In genomic region chr6:159646731-159647130, GRCh38 we compare ENCODE assay signal across 10 cellular contexts. TPM values are rescaled to one million over a fixed set of nuclear protein-coding genes. Genes with fewer than 3 reads are reported as not detected.
DNase-seq lines count a peak whose midpoint lies in the region; ATAC-seq and TF ChIP-seq lines count a peak whose summit lies in the region.
"Had no signal": no experiment of that assay in that cellular context is flagged by ENCODE, and none has a peak within 500 bp of the region (broad histone marks: within the 10 kb centered on the region; RNA-seq: fewer than 3 reads in every experiment).

No MANE protein-coding gene starts in this region.

- H3K4me3 ChIP-seq in MM.1S (ENCODE audit: low read length) (no peak overlapping the region), neural progenitor cell (no peak overlapping the region), uterus (no peak overlapping the region)

- H3K27me3 Mint-ChIP-seq in activated CD4-positive, alpha-beta memory T cell treated with anti-CD3 and anti-CD28 coated beads, Interleukin-2, amount 10 ng/mL, durations not matched to agents 7 days and 5 days: no peaks in the 10 kb centered on the region
- H3K27me3 Mint-ChIP-seq in neural progenitor cell (ENCODE audit: insufficient read depth, low read depth): no peaks in the 10 kb centered on the region
- H3K27me3 Mint-ChIP-seq: IgD-negative memory B cell had no signal

- H3K27ac Mint-ChIP-seq in activated CD4-positive, alpha-beta memory T cell treated with anti-CD3 and anti-CD28 coated beads, Interleukin-2, amount 10 ng/mL, durations not matched to agents 7 days and 5 days: no peak overlapping the region
- no peak overlapping the region for H3K27ac Mint-ChIP-seq in neural progenitor cell
- H3K27ac Mint-ChIP-seq: IgD-negative memory B cell had no signal

- no peaks in the 10 kb centered on the region for H3K36me3 Mint-ChIP-seq in activated CD4-positive, alpha-beta memory T cell treated with anti-CD3 and anti-CD28 coated beads, Interleukin-2, amount 10 ng/mL, durations not matched to agents 7 days and 5 days (ENCODE audit: low read depth)
- H3K36me3 Mint-ChIP-seq in neural progenitor cell: peaks cover 2% of the 10 kb centered on the region

- H3K36me3 ChIP-seq in MM.1S (replicated peaks; ENCODE audit: insufficient read depth, low read length) (no peaks in the 10 kb centered on the region), neural progenitor cell (no peaks in the 10 kb centered on the region), uterus (no peaks in the 10 kb centered on the region)

- H3K27ac ChIP-seq in MM.1S (ENCODE audit: low read length) (no peak overlapping the region), neural progenitor cell (no peak overlapping the region), uterus (no peak overlapping the region)

- H3K9me2 ChIP-seq in MM.1S (replicated peaks; ENCODE audit: insufficient read depth, low read length): no peaks in the 10 kb centered on the region

- H3K4me2 ChIP-seq in MM.1S (ENCODE audit: low read depth, low read length) (no peak overlapping the region), neural progenitor cell (no peak overlapping the region)

- no peak overlapping the region for H2AFZ ChIP-seq in MM.1S (ENCODE audit: low read length)
- no peak overlapping the region for H2AFZ ChIP-seq in neural progenitor cell (replicated peaks)

- H4K20me1 ChIP-seq in MM.1S (ENCODE audit: insufficient read depth, low read length) (no peaks in the 10 kb centered on the region), neural progenitor cell (ENCODE audit: low read depth) (no peaks in the 10 kb centered on the region)

- intact Hi-C loops in uterus (cut with DNase I; ENCODE audit: low total_unique reads): no loop called here

- in situ Hi-C loops in GM13976 (cut with MboI; ENCODE audit: low sequenced_read_pairs, unreplicated experiment): no loop called here

- H3K9me3 ChIP-seq in MM.1S (replicated peaks; ENCODE audit: insufficient read depth, low read length) (no peaks in the 10 kb centered on the region), neural progenitor cell (ENCODE audit: low read depth) (no peaks in the 10 kb centered on the region), uterus (no peaks in the 10 kb centered on the region)

- H3K4me1 Mint-ChIP-seq in activated CD4-positive, alpha-beta memory T cell treated with anti-CD3 and anti-CD28 coated beads, Interleukin-2, amount 10 ng/mL, durations not matched to agents 7 days and 5 days: peaks cover 14% of the 10 kb centered on the region
- peaks cover 3% of the 10 kb centered on the region for H3K4me1 Mint-ChIP-seq in neural progenitor cell

- H3K4me1 ChIP-seq in MM.1S (ENCODE audit: low read length) (no peaks in the 10 kb centered on the region), neural progenitor cell (no peaks in the 10 kb centered on the region), uterus (no peaks in the 10 kb centered on the region)

- no peak overlapping the region for H3K9ac ChIP-seq in MM.1S (ENCODE audit: low read length)
- H3K9ac ChIP-seq in neural progenitor cell: no peak overlapping the region

- no peak for TF ChIP-seq POLR2A in uterus (IDR thresholded peaks at IDR 0.05)

- POLR2A ChIA-PET in activated CD4-positive, alpha-beta memory T cell treated with anti-CD3 and anti-CD28 coated beads, Interleukin-2, amount 10 ng/mL, durations not matched to agents 7 days and 5 days (lab: Charles Lee): interaction anchor here (1.0 kb wide), 1 partner anchor 8 kb away, joined by 4 read pairs; no protein-coding TSS in a partner anchor

- no peaks in the 10 kb centered on the region for H3K79me2 ChIP-seq in MM.1S (ENCODE audit: low read length)
- no peaks in the 10 kb centered on the region for H3K79me2 ChIP-seq in neural progenitor cell (ENCODE audit: low read depth)

- H3K27me3 ChIP-seq in MM.1S (replicated peaks; ENCODE audit: insufficient read depth, low read length) (no peaks in the 10 kb centered on the region), neural progenitor cell (no peaks in the 10 kb centered on the region), uterus (no peaks in the 10 kb centered on the region)

- H3K4me3 Mint-ChIP-seq in activated CD4-positive, alpha-beta memory T cell treated with anti-CD3 and anti-CD28 coated beads, Interleukin-2, amount 10 ng/mL, durations not matched to agents 7 days and 5 days: no peak overlapping the region
- no peak overlapping the region for H3K4me3 Mint-ChIP-seq in neural progenitor cell
- H3K4me3 Mint-ChIP-seq: IgD-negative memory B cell had no signal

- ATAC-seq in GM18867 (IDR thresholded peaks at IDR 0.05; ENCODE audit: unreplicated experiment): peak; percentile 85
- peak; percentile 70 for ATAC-seq in HG02588 (IDR thresholded peaks at IDR 0.05; ENCODE audit: unreplicated experiment)

- CTCF ChIA-PET in activated CD4-positive, alpha-beta memory T cell treated with anti-CD3 and anti-CD28 coated beads, Interleukin-2, amount 10 ng/mL, durations not matched to agents 7 days and 5 days (lab: Charles Lee): interaction anchor here (0.6 to 2.0 kb wide), 4 partner anchors 9 to 765 kb away, joined by 3 to 6 read pairs (median 3); no protein-coding TSS in a partner anchor

- no peaks in the 10 kb centered on the region for H3K9me3 Mint-ChIP-seq in activated CD4-positive, alpha-beta memory T cell treated with anti-CD3 and anti-CD28 coated beads, Interleukin-2, amount 10 ng/mL, durations not matched to agents 7 days and 5 days
- peaks cover under 1% of the 10 kb centered on the region for H3K9me3 Mint-ChIP-seq in neural progenitor cell

- TF ChIP-seq CTCF in MM.1S (IDR thresholded peaks at IDR 0.05; ENCODE audit: low read length): no peak
- TF ChIP-seq CTCF in neural progenitor cell (IDR thresholded peaks at IDR 0.05): no peak
- no peak for TF ChIP-seq CTCF in GM13976 (IDR thresholded peaks at IDR 0.05; ENCODE audit: borderline replicate concordance, control extremely low read depth, extremely low read depth, insufficient read depth, missing control alignments)
- TF ChIP-seq CTCF in uterus (IDR thresholded peaks at IDR 0.05): no peak

- DNase-seq in MM.1S (peak; percentile 5), left kidney (ENCODE audit: low read depth, low spot score) (peak; percentile 54), neural progenitor cell (ENCODE audit: low spot score) (no peak), GM13976 (ENCODE audit: low spot score) (no peak), uterus (no peak)
- no peak for DNase-seq in activated CD4-positive, alpha-beta memory T cell treated with anti-CD3 and anti-CD28 coated beads, Interleukin-2, amount 10 ng/mL, durations not matched to agents 7 days and 5 days
- DNase-seq: GF-D8 had no signal

- no peaks in the 10 kb centered on the region for H3F3A ChIP-seq in MM.1S (ENCODE audit: insufficient read depth, low read length)
- H3F3A ChIP-seq in neural progenitor cell (ENCODE audit: low read depth): no peaks in the 10 kb centered on the region

RNA-seq across cellular contexts. Expression of gene SOD2, which starts 46.3 kb away (rescaled TPM):
- total RNA-seq in activated CD4-positive, alpha-beta memory T cell treated with anti-CD3 and anti-CD28 coated beads, Interleukin-2, amount 10 ng/mL, durations not matched to agents 7 days and 5 days: 10 to 100 TPM; 76.5 to 84.8 TPM
- 54.9 and 67.2 TPM in 2 replicates for total RNA-seq in neural progenitor cell (ENCODE audit: low replicate concordance)
- 100 to 1,000 TPM in 3 of 4 donors, 10 to 100 TPM in 1; 34.1 to 305 (median 208) TPM for total RNA-seq in uterus

Comparison
In these comparisons a context has a peak if more than half of its experiments do, and no peak if none do; other contexts are left out.
1. DNase-seq: peak in MM.1S (single experiment) and left kidney (single experiment); none in activated CD4-positive, alpha-beta memory T cell treated with anti-CD3 and anti-CD28 coated beads, Interleukin-2, amount 10 ng/mL, durations not matched to agents 7 days and 5 days (single experiment), neural progenitor cell (single experiment), GM13976 (single experiment) and uterus (0 of 2).